21 cellular contexts compared by ENCODE assay signal in the genomic region with DNA sequence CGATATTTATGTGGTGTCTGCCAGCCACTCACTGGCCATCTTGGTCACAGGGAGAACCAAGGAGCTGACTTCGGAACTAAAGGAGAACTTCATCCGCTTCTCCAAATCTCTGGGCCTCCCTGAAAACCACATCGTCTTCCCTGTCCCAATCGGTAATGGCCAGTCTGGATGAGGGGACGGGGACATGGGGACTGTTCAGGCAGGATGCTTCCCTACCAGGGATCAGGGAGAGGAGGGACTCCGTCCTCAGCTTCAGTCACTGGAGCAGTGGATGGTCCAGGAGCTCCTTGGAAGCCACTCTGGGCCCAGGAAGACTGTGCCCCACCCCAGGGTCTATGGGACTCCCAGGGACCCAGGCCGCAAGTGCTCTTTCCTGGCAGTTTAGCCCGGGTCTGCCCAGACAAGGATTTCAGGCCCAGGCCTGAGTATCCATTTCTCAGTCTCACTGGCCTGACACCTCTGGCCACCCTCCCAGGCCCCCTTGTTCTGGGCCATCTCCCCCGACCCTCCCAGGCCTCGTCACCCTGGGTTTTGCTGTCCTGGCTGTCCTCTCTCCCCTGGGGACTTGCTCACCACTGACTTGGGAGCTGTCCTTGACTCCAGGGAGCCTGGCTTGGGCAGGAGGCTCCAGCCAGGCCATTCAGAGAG. TPM values are rescaled to one million over a fixed set of nuclear protein-coding genes. Genes with fewer than 3 reads are reported as not detected.
A peak's percentile ranks its signal among the peaks of the same experiment; 100 is the strongest.
DNase-seq lines count a peak whose midpoint lies in the region; ATAC-seq and TF ChIP-seq lines count a peak whose summit lies in the region.
"Had no signal": no experiment of that assay in that cellular context is flagged by ENCODE, and none has a peak within 500 bp of the region (broad histone marks: within the 10 kb centered on the region; RNA-seq: fewer than 3 reads in every experiment).

No MANE protein-coding gene starts in this region.

- peaks cover 11% of the 10 kb centered on the region for H3K27me3 Mint-ChIP-seq in Calu3 (ENCODE audit: unreplicated experiment)
- H3K27me3 Mint-ChIP-seq: CD4-positive, CD25-positive, alpha-beta regulatory T cell had no signal

- ATAC-seq in left ventricle myocardium superior (no peak), GM21529 (IDR thresholded peaks at IDR 0.05; ENCODE audit: unreplicated experiment) (no peak)
- ATAC-seq: GM23338, Panc1, SK-N-SH treated with all-trans-retinoic acid at 6 μM for 48 hours had no signal

- no TSS peak for BruUV-seq in Calu3 (replicated peaks; lab: Mats Ljungman, UMichigan)

- peak overlapping the region; percentile 100 for H3K27ac Mint-ChIP-seq in Calu3 (ENCODE audit: unreplicated experiment)
- H3K27ac Mint-ChIP-seq: CD4-positive, CD25-positive, alpha-beta regulatory T cell; GM23338 had no signal

- no peaks in the 10 kb centered on the region for H3K9me3 Mint-ChIP-seq in Calu3 (ENCODE audit: low read depth, unreplicated experiment)
- H3K9me3 Mint-ChIP-seq: CD4-positive, CD25-positive, alpha-beta regulatory T cell had no signal

- H3K27ac ChIP-seq in neutrophil: peak overlapping the region; percentile 82
- H3K27ac ChIP-seq: KMS-11 had no signal

- H3K9ac ChIP-seq in NT2/D1 (ENCODE audit: insufficient read length, low read depth): peak overlapping the region; percentile 50
- H3K9ac ChIP-seq: KMS-11 had no signal

- peaks cover 25% of the 10 kb centered on the region for H3K4me1 Mint-ChIP-seq in Calu3 (ENCODE audit: low read depth, unreplicated experiment)

- intact Hi-C loops in Calu3 (cut with micrococcal nuclease; ENCODE audit: unreplicated experiment) (no loop called here), left ventricle myocardium superior (cut with micrococcal nuclease) (no loop called here)

- no peak overlapping the region for H3K4me3 ChIP-seq in NT2/D1 (ENCODE audit: insufficient read length, low read depth)
- no peak overlapping the region for H3K4me3 ChIP-seq in neutrophil (ENCODE audit: low read depth in 1 of 2, low read length in 1 of 2)
- H3K4me3 ChIP-seq: GM23338 had no signal

- H3K4me3 Mint-ChIP-seq in Calu3 (ENCODE audit: low read depth, unreplicated experiment): peak overlapping the region; percentile 89
- H3K4me3 Mint-ChIP-seq: CD4-positive, CD25-positive, alpha-beta regulatory T cell; GM23338 had no signal

- H3K9me3 ChIP-seq in NT2/D1 (ENCODE audit: insufficient read depth, low read length) (no peaks in the 10 kb centered on the region), neutrophil (no peaks in the 10 kb centered on the region)
- H3K9me3 ChIP-seq: Caco-2 had no signal

- H3K27me3 ChIP-seq in NT2/D1 (ENCODE audit: insufficient read depth, insufficient read length): no peaks in the 10 kb centered on the region
- no peaks in the 10 kb centered on the region for H3K27me3 ChIP-seq in neutrophil

- CTCF ChIA-PET in Calu3 (lab: Charles Lee): interaction anchor here (0.6 kb wide), 1 partner anchor 212 kb away, joined by 4 read pairs; no protein-coding TSS in a partner anchor

- H3K4me1 ChIP-seq in NT2/D1 (ENCODE audit: insufficient read depth, insufficient read length): peaks cover 33% of the 10 kb centered on the region
- peaks cover 60 to 68% of the 10 kb centered on the region in 2 experiments for H3K4me1 ChIP-seq in neutrophil (ENCODE audit: control insufficient read depth in 1 of 2, insufficient read depth in 1 of 2, low read depth in 1 of 2, low read length in 1 of 2)
- H3K4me1 ChIP-seq: Caco-2 had no signal

- peaks cover 87% of the 10 kb centered on the region for H3K36me3 Mint-ChIP-seq in Calu3 (ENCODE audit: insufficient read depth, unreplicated experiment)
- H3K36me3 Mint-ChIP-seq: CD4-positive, CD25-positive, alpha-beta regulatory T cell had no signal

- DNase-seq in Calu3: no peak
- DNase-seq in NT2/D1 (ENCODE audit: low read depth, low spot score): no peak
- peak; percentile 21 for DNase-seq in left ventricle myocardium superior
- no peak for DNase-seq in NCI-H2171 treated with DMSO at 0.1 percent for 48 hours (lab: John Stamatoyannopoulos, UW)
- no peak for DNase-seq in AG08396 (ENCODE audit: low spot score)
- DNase-seq: ACHN; CD4-positive, CD25-positive, alpha-beta regulatory T cell; DMS53; NCI-H1092; NCI-H146; NCI-H2081 treated with DMSO at 0.1 percent for 48 hours; NCI-H524; SHP77 treated with DMSO at 0.1 percent for 48 hours had no signal

- no peak for TF ChIP-seq CTCF in Calu3 (IDR thresholded peaks at IDR 0.05; ENCODE audit: unreplicated experiment)
- TF ChIP-seq CTCF in neutrophil (IDR thresholded peaks at IDR 0.05): no peak

- H3K36me3 ChIP-seq in NT2/D1 (ENCODE audit: insufficient read depth, insufficient read length, low read length): no peaks in the 10 kb centered on the region
- H3K36me3 ChIP-seq in neutrophil: no peaks in the 10 kb centered on the region

RNA-seq across cellular contexts. Expression of a gene that starts 3.0 kb away (rescaled TPM):
- 2,733 and 4,208 TPM in 2 replicates for total RNA-seq in Calu3 (2022)
- total RNA-seq in left ventricle myocardium superior: 0.32 TPM
- total RNA-seq: Caco-2, GM23338, M059J had no signal

RNA-seq across cellular contexts. Expression of a gene that starts 7.8 kb away (rescaled TPM):
- total RNA-seq in Calu3 (2022): 77.6 and 82.3 TPM in 2 replicates
- total RNA-seq in left ventricle myocardium superior: 41.7 TPM

RNA-seq across cellular contexts. Expression of a gene that starts 24.7 kb away (rescaled TPM):
- total RNA-seq in Calu3 (2022) (121 and 137 TPM in 2 replicates), left ventricle myocardium superior (157 TPM)

RNA-seq across cellular contexts. Expression of a gene that starts 39.1 kb away (rescaled TPM):
- 85.8 and 93.7 TPM in 2 replicates for total RNA-seq in Calu3 (2022)
- 76.6 TPM for total RNA-seq in left ventricle myocardium superior

RNA-seq across cellular contexts. Expression of a gene that starts 50.9 kb away (rescaled TPM):
- total RNA-seq in Calu3 (2022) (30.8 and 40.0 TPM in 2 replicates), left ventricle myocardium superior (5.4 TPM)

Comparison
In these comparisons a context has a peak if more than half of its experiments do, and no peak if none do; other contexts are left out.
1. RNA of a gene that starts 3.0 kb away (total RNA-seq): 2,733 to 4,208 TPM in Calu3; 0.32 TPM in left ventricle myocardium superior (single experiment); every median in the first group is over 1,000 times any median in the second.